Comparison of ENCODE assay signal across 8 cellular contexts in genomic region chr16:81752225-81752875, GRCh38. TPM values are rescaled to one million over a fixed set of nuclear protein-coding genes. Genes with fewer than 3 reads are reported as not detected.
DNase-seq lines count a peak whose midpoint lies in the region; ATAC-seq, FAIRE-seq and TF ChIP-seq lines count a peak whose summit lies in the region.

No MANE protein-coding gene starts in this region.

- H4K8ac ChIP-seq in IMR-90 (ENCODE audit: low read depth in 2 of 2, low read length in 2 of 2), result peak overlapping the region in 1 of 2 experiments; percentile 52; a peak in 1 of 4 replicates

- H3K36me3 ChIP-seq in IMR-90 (ENCODE audit: control insufficient read depth, insufficient read depth, low read length) (no peaks in the 10 kb centered on the region), colonic mucosa (no peaks in the 10 kb centered on the region), brain microvascular endothelial cell (replicated peaks) (no peaks in the 10 kb centered on the region)

- H3K9me3 ChIP-seq in IMR-90 (ENCODE audit: control insufficient read depth, insufficient read depth, low read length) (no peaks in the 10 kb centered on the region), colonic mucosa (no peaks in the 10 kb centered on the region)

- in situ Hi-C loops in IMR-90 (cut with MboI; ENCODE audit: low sequenced_read_pairs), result no loop called here
- in situ Hi-C loops in brain microvascular endothelial cell (cut with HindIII; ENCODE audit: low pct_ligation_motif_present, low sequenced_read_pairs), result no loop called here

- dilution Hi-C loops in IMR-90 (cut with HindIII; ENCODE audit: low sequenced_read_pairs, unreplicated experiment), result no loop called here

- peak overlapping the region; percentile 37 for H2AK9ac ChIP-seq in IMR-90 (replicated peaks; ENCODE audit: low read depth, low read length, poor library complexity)

- no peak overlapping the region for H4K5ac ChIP-seq in IMR-90 (ENCODE audit: low read depth, low read length)

- H2AFZ ChIP-seq in IMR-90 (replicated peaks; ENCODE audit: low read length, poor library complexity), result peak overlapping the region; percentile 83

- ATAC-seq in GM21723 (IDR thresholded peaks at IDR 0.05; ENCODE audit: unreplicated experiment), result peak; percentile 89
- no peak for ATAC-seq in IMR-90 (ENCODE audit: low read depth)

- peak; percentile 66 for FAIRE-seq in GM12891 (lab: Jason Lieb, UNC)

- no CpG with 5 or more reads among the region's 13 CpGs for WGBS in IMR-90 (ENCODE audit: extremely low coverage in 2 of 2, insufficient read length in 1 of 2), 2 experiments

- H3K4me1 ChIP-seq in IMR-90 (ENCODE audit: control insufficient read depth, insufficient read depth, low read length) (no peaks in the 10 kb centered on the region), colonic mucosa (no peaks in the 10 kb centered on the region)

- no peak overlapping the region for H2BK15ac ChIP-seq in IMR-90 (ENCODE audit: low read depth, low read length)

- CTCF ChIA-PET in IMR-90 (lab: Yijun Ruan, JAX), result interaction anchor here (0.5 to 1.5 kb wide), 2 partner anchors 15 to 547 kb away, joined by 4 to 6 read pairs; no protein-coding TSS in a partner anchor

- H3K18ac ChIP-seq in IMR-90 (ENCODE audit: low read depth, low read length), result no peak overlapping the region

- H3K4me3 ChIP-seq in IMR-90 (ENCODE audit: insufficient read depth, low read depth, low read length) (no peak overlapping the region), colonic mucosa (no peak overlapping the region), brain microvascular endothelial cell (ENCODE audit: low read depth, low read length) (no peak overlapping the region)

- H2AK5ac ChIP-seq in IMR-90 (ENCODE audit: low read depth, low read length), result no peak overlapping the region

- no peaks in the 10 kb centered on the region for H3K79me1 ChIP-seq in IMR-90 (ENCODE audit: low read depth in 1 of 2, low read length in 2 of 2)

- no peak overlapping the region for H2BK120ac ChIP-seq in IMR-90 (ENCODE audit: low read depth, low read length)

- H3K9ac ChIP-seq in IMR-90 (ENCODE audit: low read depth, low read length) (no peak overlapping the region), colonic mucosa (ENCODE audit: low read depth in 2 of 2, low read length in 2 of 2) (peak overlapping the region; percentile 9 to 27)

- intact Hi-C loops in IMR-90 (cut with micrococcal nuclease), result no loop called here
- intact Hi-C loops in colonic mucosa (cut with DNase I), result no loop called here

- no peaks in the 10 kb centered on the region for H3K9me1 ChIP-seq in IMR-90 (ENCODE audit: insufficient read depth, low read length)

- H2BK5ac ChIP-seq in IMR-90 (ENCODE audit: low read depth, low read length, poor library complexity, severe bottlenecking), result no peak overlapping the region

- H4K20me1 ChIP-seq in IMR-90 (ENCODE audit: insufficient read depth, low read length), result no peaks in the 10 kb centered on the region

- POLR2A ChIA-PET in IMR-90 (lab: Charles Lee; ENCODE audit: unreplicated experiment), result no interaction called here

- peaks cover 3% of the 10 kb centered on the region for H3K27me3 ChIP-seq in IMR-90 (ENCODE audit: control insufficient read depth, insufficient read depth, low read length)
- no peaks in the 10 kb centered on the region for H3K27me3 ChIP-seq in colonic mucosa
- H3K27me3 ChIP-seq in brain microvascular endothelial cell (replicated peaks), result no peaks in the 10 kb centered on the region

- H3K4ac ChIP-seq in IMR-90 (ENCODE audit: low read depth, low read length), result no peak overlapping the region

- peak; percentile 59 for DNase-seq in GM12891 (ENCODE audit: insufficient read length, low spot score)
- no peak for DNase-seq in IMR-90
- DNase-seq in colonic mucosa, result peak; percentile 43
- DNase-seq in occipital lobe (lab: John Stamatoyannopoulos, UW), result peak; percentile 11
- no peak for DNase-seq in brain microvascular endothelial cell
- DNase-seq in RKO (ENCODE audit: low spot score), result no peak
- no peak for DNase-seq in AG08396 (ENCODE audit: low spot score)

- TF ChIP-seq CTCF in IMR-90 (conservative IDR thresholded peaks at IDR 0.05; ENCODE audit: low read depth, low read length), result no peak
- no peak for TF ChIP-seq CTCF in colonic mucosa (IDR thresholded peaks at IDR 0.05)
- TF ChIP-seq CTCF in brain microvascular endothelial cell (IDR thresholded peaks at IDR 0.05; ENCODE audit: low read depth, low read length, missing control alignments), result no peak

- no peak overlapping the region for H3K14ac ChIP-seq in IMR-90 (replicated peaks; ENCODE audit: low read depth, low read length)

- TF ChIP-seq RAD21 in IMR-90 (IDR thresholded peaks at IDR 0.05; ENCODE audit: low read length), result no peak

- H2BK20ac ChIP-seq in IMR-90 (ENCODE audit: low read depth, low read length), result no peak overlapping the region

- H3K23ac ChIP-seq in IMR-90 (ENCODE audit: low read depth, low read length), result no peak overlapping the region

- H3K27ac ChIP-seq in IMR-90 (ENCODE audit: insufficient read depth, low read length), result no peak overlapping the region
- peak overlapping the region; percentile 33 for H3K27ac ChIP-seq in colonic mucosa
- H3K27ac ChIP-seq in brain microvascular endothelial cell, result no peak overlapping the region

- H3K4me2 ChIP-seq in IMR-90 (ENCODE audit: low read depth, low read length), result no peak overlapping the region

- no peak overlapping the region for H3K56ac ChIP-seq in IMR-90 (ENCODE audit: extremely low read depth, insufficient read depth, low read length)

- BruUV-seq in IMR-90 (replicated peaks; lab: Mats Ljungman, UMichigan), result no TSS peak

- H4K91ac ChIP-seq in IMR-90 (ENCODE audit: insufficient read depth, low read depth, low read length), result no peak overlapping the region

- peak; percentile 82 for TF ChIP-seq POLR2A in GM12891 (IDR thresholded peaks at IDR 0.05; ENCODE audit: low read depth, low read length)
- no peak for TF ChIP-seq POLR2A in IMR-90 (IDR thresholded peaks at IDR 0.05; ENCODE audit: low read depth, low read length)

TF ChIP-seq in GM12891, 5 proteins besides CTCF, POLR2A, EP300 and RAD21:
- peak; percentile 100 for TF ChIP-seq SPI1 (IDR thresholded peaks at IDR 0.05; ENCODE audit: low read depth, low read length)
- peak; percentile 61 for TF ChIP-seq TAF1 (IDR thresholded peaks at IDR 0.05; ENCODE audit: low read depth, low read length)
- TF ChIP-seq POLR2AphosphoS5 (IDR thresholded peaks at IDR 0.05; ENCODE audit: low read depth, low read length), result peak; percentile 81
- TF ChIP-seq PAX5 (IDR thresholded peaks at IDR 0.05; ENCODE audit: insufficient read depth, low read length, severe bottlenecking), result no peak
- peak; percentile 64; the same call in 1 of the 2 replicates for TF ChIP-seq POU2F2 (IDR thresholded peaks at IDR 0.05; ENCODE audit: low read depth, low read length)

TF ChIP-seq in IMR-90, 13 proteins besides CTCF, POLR2A, EP300 and RAD21:
- no peak for TF ChIP-seq CHD1 (IDR thresholded peaks at IDR 0.05; ENCODE audit: low read depth, low read length)
- TF ChIP-seq BHLHE40 (IDR thresholded peaks at IDR 0.05; ENCODE audit: low read depth, low read length), result no peak
- TF ChIP-seq MXI1 (IDR thresholded peaks at IDR 0.05; ENCODE audit: borderline replicate concordance, low read depth, low read length), result no peak
- TF ChIP-seq CEBPB (IDR thresholded peaks at IDR 0.05; ENCODE audit: low read depth, low read length), result no peak
- TF ChIP-seq NFE2L2 (IDR thresholded peaks at IDR 0.05; ENCODE audit: low read depth, low read length), result no peak
- TF ChIP-seq FOS (IDR thresholded peaks at IDR 0.05; ENCODE audit: low read depth, low read length), result no peak

RNA-seq across cellular contexts. Expression of gene PLCG2, which starts 26.7 kb away (rescaled TPM):
- polyA plus RNA-seq in GM12891 (2012; ENCODE audit: low read depth, missing spikeins), result 139 TPM
- 0.18 and 0.28 TPM in 2 replicates for total RNA-seq in IMR-90 (2012; rRNA removed)
- 0.04 and 0.14 TPM in 2 replicates for polyA plus RNA-seq in IMR-90 (2012; rRNA removed)
- 0.02 and 0.08 TPM in 2 replicates for polyA plus RNA-seq in IMR-90 (2012; cell fraction: cytosol; rRNA removed)
- 0.04 and 0.17 TPM in 2 replicates for polyA plus RNA-seq in IMR-90 (2012; cell fraction: nucleus; rRNA removed; ENCODE audit: low replicate concordance)
- total RNA-seq in colonic mucosa, result 1 to 10 TPM; 9.1 to 9.6 TPM
- 1.6 TPM for total RNA-seq in occipital lobe

Comparison
In these comparisons a context has a peak if more than half of its experiments do, and no peak if none do; other contexts are left out.
1. DNase-seq: peak in GM12891 (single experiment), colonic mucosa (single experiment) and occipital lobe (single experiment); none in IMR-90 (single experiment), brain microvascular endothelial cell (single experiment), RKO (single experiment) and AG08396 (single experiment).